In the genomic region with DNA sequence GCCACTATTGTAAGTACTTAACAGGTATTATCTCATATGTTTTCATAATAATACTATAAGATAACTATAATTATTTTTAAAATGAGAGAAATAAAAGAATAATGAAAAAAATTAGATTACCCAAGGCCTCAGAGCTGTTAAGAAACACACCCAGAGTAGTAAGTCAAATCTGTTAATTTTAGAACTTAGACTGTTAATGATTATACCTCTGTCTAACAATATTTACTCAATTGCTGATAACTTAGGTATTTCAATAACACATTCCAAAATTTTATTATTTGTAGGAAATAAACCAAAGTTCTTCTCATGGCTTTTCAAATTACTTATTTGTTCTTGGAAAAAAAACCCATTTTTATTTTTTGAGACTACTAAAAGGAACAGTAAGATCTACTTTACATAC, we compare ENCODE assay signal across 34 cellular contexts.
"Had no signal": no experiment of that assay in that cellular context is flagged by ENCODE, and none has a peak within 500 bp of the region (broad histone marks: within the 10 kb centered on the region; RNA-seq: fewer than 3 reads in every experiment).

No MANE protein-coding gene starts in this region.

- ATAC-seq: activated naive CD4-positive, alpha-beta T cell treated with anti-CD3 and anti-CD28 coated beads, Interleukin-2, amount 50 U/mL, for 72 hours; activated naive CD8-positive, alpha-beta T cell treated with anti-CD3 and anti-CD28 coated beads, Interleukin-2, amount 50 U/mL, for 24 hours; activated T-cell treated with anti-CD3 and anti-CD28 coated beads, Interleukin-2, amount 50 U/mL, for 4 hours; activated T-cell treated with anti-CD3 and anti-CD28 coated beads, Interleukin-2, amount 50 U/mL, for 72 hours; activated T-helper 17 cell treated with anti-CD3 and anti-CD28 coated beads, Interleukin-2, amount 50 U/mL, for 72 hours had no signal

- H3K27me3 ChIP-seq: adrenal gland, ascending aorta, brain microvascular endothelial cell, breast epithelium, cardiac muscle cell had no signal

- H3K27ac ChIP-seq: adrenal gland, ascending aorta, brain microvascular endothelial cell, breast epithelium, cardiac muscle cell had no signal

- DNase-seq: activated effector memory CD4-positive, alpha-beta T cell treated with anti-CD3 and anti-CD28 coated beads, Interleukin-2, amount 50 U/mL, for 16 hours; activated effector memory CD4-positive, alpha-beta T cell treated with Interleukin-2 at 50 U/mL for 16 hours; activated gamma-delta T cell; activated gamma-delta T cell treated with Interleukin-2 at 50 U/mL for 16 hours; activated naive CD4-positive, alpha-beta T cell; activated naive CD4-positive, alpha-beta T cell treated with anti-CD3 and anti-CD28 coated beads for 36 hours; activated naive CD4-positive, alpha-beta T cell treated with anti-CD3 and anti-CD28 coated beads, Interleukin-2, amount 10 ng/mL, durations not matched to agents 7 days and 5 days; activated naive CD4-positive, alpha-beta T cell treated with anti-CD3 and anti-CD28 coated beads, Interleukin-2, amount 50 U/mL, for 16 hours; activated naive CD4-positive, alpha-beta T cell treated with Interleukin-2 at 50 U/mL for 16 hours; activated naive CD8-positive, alpha-beta T cell treated with anti-CD3 and anti-CD28 coated beads for 36 hours; activated naive CD8-positive, alpha-beta T cell treated with anti-CD3 and anti-CD28 coated beads, Interleukin-2, amount 10 ng/mL, durations not matched to agents 7 days and 5 days; activated naive CD8-positive, alpha-beta T cell treated with anti-CD3 and anti-CD28 coated beads, Interleukin-2, amount 50 U/mL, for 24 hours; activated T-cell treated with anti-CD3 and anti-CD28 coated beads for 4 hours; activated T-cell treated with anti-CD3 and anti-CD28 coated beads, Interleukin-2, amount 50 U/mL, for 1 hour; activated T-cell treated with anti-CD3 and anti-CD28 coated beads, Interleukin-2, amount 50 U/mL, for 24 hours; activated T-cell treated with anti-CD3 and anti-CD28 coated beads, Interleukin-2, amount 50 U/mL, for 4 hours; activated T-cell treated with anti-CD3 and anti-CD28 coated beads, Interleukin-2, amount 50 U/mL, for 48 hours; activated T-cell treated with anti-CD3 and anti-CD28 coated beads, Interleukin-2, amount 50 U/mL, for 72 hours; adrenal gland; amniotic stem cell; amygdala; anterior cingulate cortex; aorta; brain microvascular endothelial cell; caudate nucleus; central memory CD4-positive, alpha-beta T cell; cerebellar nuclear complex had no signal

- H3K4me1 ChIP-seq: adrenal gland, ascending aorta, breast epithelium had no signal

- FAIRE-seq: astrocyte, bronchial epithelial cell had no signal

- H3K4me3 ChIP-seq: adrenal gland, ascending aorta, breast epithelium, cardiac muscle cell had no signal

- H3K36me3 ChIP-seq: adrenal gland, ascending aorta, brain microvascular endothelial cell, breast epithelium, cardiac muscle cell had no signal

- H3K9me3 ChIP-seq: adrenal gland, ascending aorta, breast epithelium had no signal
